ENCODE assay signal across 8 cellular contexts in genomic region chrX:1249101-1249887, GRCh38. TPM values are rescaled to one million over a fixed set of nuclear protein-coding genes. Genes with fewer than 3 reads are reported as not detected.
A peak's percentile ranks its signal among the peaks of the same experiment; 100 is the strongest.
DNase-seq lines count a peak whose midpoint lies in the region; ATAC-seq lines count a peak whose summit lies in the region.

No MANE protein-coding gene starts in this region.

- H3K36me3 ChIP-seq in HUES48 (ENCODE audit: control insufficient read depth, insufficient read depth, low read length): no peaks in the 10 kb centered on the region

- H3K27me3 ChIP-seq in HUES48 (ENCODE audit: control insufficient read depth, insufficient read depth, low read length): no peaks in the 10 kb centered on the region

- peaks cover 5% of the 10 kb centered on the region for H3K9me3 ChIP-seq in HUES48 (ENCODE audit: control insufficient read depth, insufficient read depth, low read length)
- peaks cover 5% of the 10 kb centered on the region for H3K9me3 ChIP-seq in iPS-18c (ENCODE audit: control insufficient read depth, insufficient read depth, low read length)

- peak; percentile 65 for DNase-seq in Ammon's horn (ENCODE audit: low spot score)
- peak; percentile 77 for DNase-seq in activated naive CD4-positive, alpha-beta T cell treated with anti-CD3 and anti-CD28 coated beads for 36 hours
- peak; percentile 45 to 48 for DNase-seq in stimulated activated CD4-positive, alpha-beta T cell treated with anti-CD3 and anti-CD28 coated beads, Interleukin-2, amount 100 ng/mL, for 24 hours
- no peak for DNase-seq in HUDEP-2 (lab: John Stamatoyannopoulos, UW; ENCODE audit: unreplicated experiment in 76 of 76)
- DNase-seq in NOMO-1 treated with dmso at 0.1 percent for 144 hours (lab: John Stamatoyannopoulos, UW; ENCODE audit: unreplicated experiment): no peak

- no peaks in the 10 kb centered on the region for H3K36me3 Mint-ChIP-seq in activated naive CD4-positive, alpha-beta T cell treated with anti-CD3 and anti-CD28 coated beads for 36 hours (ENCODE audit: low read depth)

- H3K4me1 ChIP-seq in HUES48 (ENCODE audit: control insufficient read depth, insufficient read depth, low read length): peaks cover 14% of the 10 kb centered on the region

- H3K27ac ChIP-seq in HUES48 (ENCODE audit: low read depth, low read length): peak overlapping the region; percentile 96

- H3K27ac Mint-ChIP-seq in activated naive CD4-positive, alpha-beta T cell treated with anti-CD3 and anti-CD28 coated beads for 36 hours: peak overlapping the region; percentile 82

- CTCF ChIA-PET in activated naive CD4-positive, alpha-beta T cell treated with anti-CD3 and anti-CD28 coated beads for 36 hours (lab: Charles Lee): no interaction called here

- H3K27me3 Mint-ChIP-seq in activated naive CD4-positive, alpha-beta T cell treated with anti-CD3 and anti-CD28 coated beads for 36 hours (ENCODE audit: low read depth): no peaks in the 10 kb centered on the region

- H3K9me3 Mint-ChIP-seq in activated naive CD4-positive, alpha-beta T cell treated with anti-CD3 and anti-CD28 coated beads for 36 hours: peaks cover 13% of the 10 kb centered on the region

- no peak for ATAC-seq in HG03175 (IDR thresholded peaks at IDR 0.05; ENCODE audit: unreplicated experiment)

- peaks cover 19% of the 10 kb centered on the region for H3K4me1 Mint-ChIP-seq in activated naive CD4-positive, alpha-beta T cell treated with anti-CD3 and anti-CD28 coated beads for 36 hours (ENCODE audit: low read depth)

- intact Hi-C loops in activated naive CD4-positive, alpha-beta T cell treated with anti-CD3 and anti-CD28 coated beads for 36 hours (cut with micrococcal nuclease): loop anchor here (1.0 to 5.0 kb wide), 4 partner anchors 74 to 1360 kb away; no protein-coding TSS in a partner anchor

- H3K4me3 ChIP-seq in HUES48 (ENCODE audit: low read depth, low read length) (peak overlapping the region; percentile 52), iPS-18c (ENCODE audit: insufficient read depth, low read depth, low read length) (peak overlapping the region; percentile 15)

- H3K4me3 Mint-ChIP-seq in activated naive CD4-positive, alpha-beta T cell treated with anti-CD3 and anti-CD28 coated beads for 36 hours: peak overlapping the region; percentile 49

- peak overlapping the region; percentile 45 for H3K9ac ChIP-seq in HUES48 (ENCODE audit: low read depth, low read length)

RNA-seq across cellular contexts. Expression of gene CSF2RA, which starts 19.3 kb away (rescaled TPM):
- total RNA-seq in activated naive CD4-positive, alpha-beta T cell treated with anti-CD3 and anti-CD28 coated beads for 36 hours: under 1 TPM; 0.19 to 0.30 TPM

RNA-seq across cellular contexts. Expression of gene CRLF2, which starts 36.8 kb away (rescaled TPM):
- 1 to 10 TPM; 1.8 to 2.7 TPM for total RNA-seq in activated naive CD4-positive, alpha-beta T cell treated with anti-CD3 and anti-CD28 coated beads for 36 hours

Comparison
In these comparisons a context has a peak if more than half of its experiments do, and no peak if none do; other contexts are left out.
1. DNase-seq: peak in Ammon's horn (single experiment), activated naive CD4-positive, alpha-beta T cell treated with anti-CD3 and anti-CD28 coated beads for 36 hours (single experiment) and stimulated activated CD4-positive, alpha-beta T cell treated with anti-CD3 and anti-CD28 coated beads, Interleukin-2, amount 100 ng/mL, for 24 hours (2 of 2); none in HUDEP-2 (0 of 76) and NOMO-1 treated with dmso at 0.1 percent for 144 hours (single experiment).